Comparison of ENCODE assay signal across 16 cellular contexts in genomic region chr4:105845559-105845958, GRCh38. TPM values are rescaled to one million over a fixed set of nuclear protein-coding genes. Genes with fewer than 3 reads are reported as not detected.
"Had no signal": no experiment of that assay in that cellular context is flagged by ENCODE, and none has a peak within 500 bp of the region (broad histone marks: within the 10 kb centered on the region; RNA-seq: fewer than 3 reads in every experiment).

No MANE protein-coding gene starts in this region.

- DNase-seq: erythroblast; foreskin melanocyte; head of caudate nucleus; hippocampal formation; left colon; naive thymus-derived CD8-positive, alpha-beta T cell; ovary; right cardiac atrium; small intestine; stimulated activated CD4-positive, alpha-beta T cell treated with anti-CD3 and anti-CD28 coated beads, Interleukin-12 subunit alpha, Interleukin-12 subunit beta, amount 100 ng/mL, for 4 hours; stimulated activated naive CD4-positive, alpha-beta T cell; thyroid gland had no signal

- H3K9me3 Mint-ChIP-seq: dendritic cell treated with granulocyte-macrophage colony-stimulating factor and Interleukin-4, amounts not matched to agents 40 ng/mL and 50 ng/mL, for 4 days; naive thymus-derived CD8-positive, alpha-beta T cell; type B pancreatic cell had no signal

- H3K27me3 ChIP-seq: ovary, thyroid gland had no signal

- H3K27ac ChIP-seq: ovary, thyroid gland had no signal

- H3K9me3 ChIP-seq: ovary, thyroid gland had no signal

- H3K4me3 ChIP-seq: ovary, thyroid gland had no signal

- ATAC-seq: left colon; naive thymus-derived CD8-positive, alpha-beta T cell; right cardiac atrium had no signal

- H3K36me3 ChIP-seq: ovary, thyroid gland had no signal

- H3K27ac Mint-ChIP-seq: dendritic cell treated with granulocyte-macrophage colony-stimulating factor and Interleukin-4, amounts not matched to agents 40 ng/mL and 50 ng/mL, for 4 days; naive thymus-derived CD8-positive, alpha-beta T cell; type B pancreatic cell had no signal

RNA-seq across cellular contexts. Expression of gene NPNT, which starts 49.7 kb away (rescaled TPM):
- total RNA-seq: endothelial cell of umbilical vein; mononuclear cell; naive thymus-derived CD8-positive, alpha-beta T cell had no signal
- polyA plus RNA-seq: endothelial cell of umbilical vein; naive thymus-derived CD8-positive, alpha-beta T cell had no signal
